ENCODE assay signal across 9 cellular contexts in genomic region chr5:11182441-11183080, GRCh38.
DNase-seq lines count a peak whose midpoint lies in the region; ATAC-seq and TF ChIP-seq lines count a peak whose summit lies in the region.
"Had no signal": no experiment of that assay in that cellular context is flagged by ENCODE, and none has a peak within 500 bp of the region (broad histone marks: within the 10 kb centered on the region; RNA-seq: fewer than 3 reads in every experiment).

No MANE protein-coding gene starts in this region.

- TF ChIP-seq CTCF in epithelial cell of proximal tubule (conservative IDR thresholded peaks at IDR 0.05; ENCODE audit: low read depth, low read length), result peak; percentile 80
- peak; percentile 73 for TF ChIP-seq CTCF in retinal pigment epithelial cell (conservative IDR thresholded peaks at IDR 0.05; ENCODE audit: low read depth, low read length)
- TF ChIP-seq CTCF in coronary artery (IDR thresholded peaks at IDR 0.05), result no peak

- H3K4me3 ChIP-seq in epithelial cell of proximal tubule (ENCODE audit: low read depth, low read length), result no peak overlapping the region
- H3K4me3 ChIP-seq in retinal pigment epithelial cell (ENCODE audit: low read length), result no peak overlapping the region
- no peak overlapping the region for H3K4me3 ChIP-seq in coronary artery
- H3K4me3 ChIP-seq: skin epidermis had no signal

- ATAC-seq in HG02884 (IDR thresholded peaks at IDR 0.05; ENCODE audit: unreplicated experiment), result peak; percentile 51

- no peak overlapping the region for H3K27ac ChIP-seq in coronary artery
- H3K27ac ChIP-seq: skin epidermis had no signal

- DNase-seq in GM04503 (ENCODE audit: low read depth), result peak; percentile 0
- peak; percentile 13 for DNase-seq in NOMO-1 treated with DMSO at 0.1 percent for 48 hours (lab: John Stamatoyannopoulos, UW; ENCODE audit: unreplicated experiment)
- DNase-seq in epithelial cell of proximal tubule (ENCODE audit: low read depth), result no peak
- DNase-seq in retinal pigment epithelial cell (ENCODE audit: low read depth), result peak; percentile 14
- DNase-seq in GM19238 (ENCODE audit: insufficient read length, low spot score), result no peak
- DNase-seq in activated T-cell treated with anti-CD3 and anti-CD28 coated beads for 4 hours, result no peak
- no peak for DNase-seq in coronary artery (ENCODE audit: low spot score)

Comparison
In these comparisons a context has a peak if more than half of its experiments do, and no peak if none do; other contexts are left out.
1. DNase-seq: peak in GM04503 (single experiment), NOMO-1 treated with DMSO at 0.1 percent for 48 hours (single experiment) and retinal pigment epithelial cell (single experiment); none in epithelial cell of proximal tubule (single experiment), GM19238 (single experiment), activated T-cell treated with anti-CD3 and anti-CD28 coated beads for 4 hours (single experiment) and coronary artery (single experiment).